Comparison of ENCODE assay signal across 7 cellular contexts in genomic region chr9:127862075-127863011, GRCh38. TPM values are rescaled to one million over a fixed set of nuclear protein-coding genes. Genes with fewer than 3 reads are reported as not detected.
DNase-seq lines count a peak whose midpoint lies in the region; FAIRE-seq and TF ChIP-seq lines count a peak whose summit lies in the region.

No MANE protein-coding gene starts in this region.

- no TSS peak for BruUV-seq in OCI-LY7 (replicated peaks; lab: Mats Ljungman, UMichigan)

- peak overlapping the region; percentile 42 for H3K27ac ChIP-seq in OCI-LY7 (ENCODE audit: low read depth, low read length, poor library complexity, severe bottlenecking)

- no peaks in the 10 kb centered on the region for H3K36me3 ChIP-seq in OCI-LY7 (ENCODE audit: insufficient read depth, low read length)

- H3K9me3 ChIP-seq in OCI-LY7 (ENCODE audit: low read length): no peaks in the 10 kb centered on the region

- WGBS in lower leg skin, 2 donors: 58 to 65% methylated on average over 27 to 29 of the region's 29 CpGs

- peaks cover 54% of the 10 kb centered on the region for H3K4me1 Mint-ChIP-seq in stimulated activated naive CD8-positive, alpha-beta T cell treated with anti-CD3 and anti-CD28 coated beads, Interleukin-15, Interleukin-2, amounts not matched to agents 100 ng/mL and 50 ng/mL, for 24 hours (ENCODE audit: low read depth)

- H4K20me1 ChIP-seq in OCI-LY7 (ENCODE audit: insufficient read depth, low read length): no peaks in the 10 kb centered on the region

- no peaks in the 10 kb centered on the region for H3K9me3 Mint-ChIP-seq in stimulated activated naive CD8-positive, alpha-beta T cell treated with anti-CD3 and anti-CD28 coated beads, Interleukin-15, Interleukin-2, amounts not matched to agents 100 ng/mL and 50 ng/mL, for 24 hours

- DNase-seq in OCI-LY7 (ENCODE audit: low spot score) (peak; percentile 74), lower leg skin (ENCODE audit: low spot score in 2 of 2) (peak; percentile 72 to 93), EL (no peak), NCI-H2227 (lab: John Stamatoyannopoulos, UW; ENCODE audit: unreplicated experiment) (no peak), RCC 7860 (ENCODE audit: low spot score) (no peak)
- peak; percentile 34 for DNase-seq in activated naive CD4-positive, alpha-beta T cell treated with anti-CD3 and anti-CD28 coated beads, Interleukin-2, amount 50 U/mL, for 16 hours

- H3K36me3 Mint-ChIP-seq in stimulated activated naive CD8-positive, alpha-beta T cell treated with anti-CD3 and anti-CD28 coated beads, Interleukin-15, Interleukin-2, amounts not matched to agents 100 ng/mL and 50 ng/mL, for 24 hours (ENCODE audit: low read depth): no peaks in the 10 kb centered on the region

- no peaks in the 10 kb centered on the region for H3K9me2 ChIP-seq in OCI-LY7 (ENCODE audit: insufficient read depth, low read length)

- CTCF ChIA-PET in OCI-LY7 (lab: Charles Lee; ENCODE audit: unreplicated experiment): interaction anchor here (0.6 to 0.7 kb wide), 2 partner anchors 128 to 474 kb away, joined by 3 to 4 read pairs; partner anchors contain the start of gene TOR2A

- POLR2A ChIA-PET in OCI-LY7 (lab: Charles Lee): interaction anchor here (0.6 to 0.8 kb wide), 3 partner anchors 8 to 323 kb away, joined by 3 read pairs; no protein-coding TSS in a partner anchor

- peak overlapping the region; percentile 80 for H3K27ac Mint-ChIP-seq in stimulated activated naive CD8-positive, alpha-beta T cell treated with anti-CD3 and anti-CD28 coated beads, Interleukin-15, Interleukin-2, amounts not matched to agents 100 ng/mL and 50 ng/mL, for 24 hours

- peak overlapping the region; percentile 50 for H3K4me2 ChIP-seq in OCI-LY7 (ENCODE audit: low read length)

- intact Hi-C loops in OCI-LY7 (cut with micrococcal nuclease; ENCODE audit: unreplicated experiment) (no loop called here), lower leg skin (cut with DNase I; ENCODE audit: low total_unique reads) (no loop called here)

- no peaks in the 10 kb centered on the region for H3K79me2 ChIP-seq in OCI-LY7 (ENCODE audit: insufficient read depth, low read depth, low read length)

- peak overlapping the region; percentile 59 for H2AFZ ChIP-seq in OCI-LY7 (ENCODE audit: low read length)

- no peak for TF ChIP-seq POLR2A in lower leg skin (IDR thresholded peaks at IDR 0.05)

- TF ChIP-seq CTCF in OCI-LY7 (conservative IDR thresholded peaks at IDR 0.05; ENCODE audit: low read length) (no peak), lower leg skin (IDR thresholded peaks at IDR 0.05) (no peak)

- H3K4me3 ChIP-seq in OCI-LY7 (ENCODE audit: low read depth, low read length, poor library complexity, severe bottlenecking) (no peak overlapping the region), lower leg skin (ENCODE audit: low read depth, poor library complexity, severe bottlenecking) (no peak overlapping the region)

- no peak for FAIRE-seq in RCC 7860 (lab: Jason Lieb, UNC)

- H3K27me3 Mint-ChIP-seq in stimulated activated naive CD8-positive, alpha-beta T cell treated with anti-CD3 and anti-CD28 coated beads, Interleukin-15, Interleukin-2, amounts not matched to agents 100 ng/mL and 50 ng/mL, for 24 hours: no peaks in the 10 kb centered on the region

- H3K4me3 Mint-ChIP-seq in stimulated activated naive CD8-positive, alpha-beta T cell treated with anti-CD3 and anti-CD28 coated beads, Interleukin-15, Interleukin-2, amounts not matched to agents 100 ng/mL and 50 ng/mL, for 24 hours: no peak overlapping the region

- peaks cover 23% of the 10 kb centered on the region for H3K4me1 ChIP-seq in OCI-LY7 (ENCODE audit: insufficient read depth, low read length, poor library complexity, severe bottlenecking)

RNA-seq across cellular contexts. Expression of gene ENG, which starts 7.9 kb away (rescaled TPM):
- total RNA-seq in OCI-LY7 (2014; rRNA removed; shearing (Covaris generic)): not detected in 2 replicates
- total RNA-seq in OCI-LY7 (2022) (not detected in 2 replicates), lower leg skin (10 to 100 TPM; 12.0 to 51.1 (median 19.6) TPM)

RNA-seq across cellular contexts. Expression of gene AK1, which starts 15.1 kb away (rescaled TPM):
- 10.7 and 19.5 TPM in 2 replicates for total RNA-seq in OCI-LY7 (2014; rRNA removed; shearing (Covaris generic))
- total RNA-seq in OCI-LY7 (2022) (21.6 and 22.6 TPM in 2 replicates), lower leg skin (10 to 100 TPM in 3 of 4 donors, 1 to 10 TPM in 1; 9.5 to 35.4 (median 19.8) TPM)

RNA-seq across cellular contexts. Expression of gene ST6GALNAC6, which starts 37.1 kb away (rescaled TPM):
- 38.8 and 43.7 TPM in 2 replicates for total RNA-seq in OCI-LY7 (2014; rRNA removed; shearing (Covaris generic))
- total RNA-seq in OCI-LY7 (2022) (51.3 and 52.7 TPM in 2 replicates), lower leg skin (10 to 100 TPM; 50.5 to 72.9 (median 65.6) TPM)

RNA-seq across cellular contexts. Expression of gene ST6GALNAC4, which starts 54.5 kb away (rescaled TPM):
- total RNA-seq in OCI-LY7 (2014; rRNA removed; shearing (Covaris generic)): 112 and 180 TPM in 2 replicates
- total RNA-seq in OCI-LY7 (2022) (118 and 125 TPM in 2 replicates), lower leg skin (10 to 100 TPM in 2 of 4 donors, 1 to 10 TPM in 2; 4.6 to 28.5 (median 16.5) TPM)

RNA-seq across cellular contexts. Expression of gene FPGS, which starts 59.7 kb away (rescaled TPM):
- total RNA-seq in OCI-LY7 (2014; rRNA removed; shearing (Covaris generic)): 136 and 147 TPM in 2 replicates
- total RNA-seq in OCI-LY7 (2022) (132 and 165 TPM in 2 replicates), lower leg skin (10 to 100 TPM; 21.3 to 46.5 (median 37.4) TPM)

Comparison
In these comparisons a context has a peak if more than half of its experiments do, and no peak if none do; other contexts are left out.
1. DNase-seq: peak in OCI-LY7 (single experiment), activated naive CD4-positive, alpha-beta T cell treated with anti-CD3 and anti-CD28 coated beads, Interleukin-2, amount 50 U/mL, for 16 hours (single experiment) and lower leg skin (2 of 2); none in EL (single experiment), NCI-H2227 (single experiment) and RCC 7860 (single experiment).
2. RNA of gene ENG, which starts 7.9 kb away (total RNA-seq): 12.0 to 51.1 TPM in lower leg skin; not detected in OCI-LY7; every median in the first group is over 10 times any median in the second.